In the genomic region with DNA sequence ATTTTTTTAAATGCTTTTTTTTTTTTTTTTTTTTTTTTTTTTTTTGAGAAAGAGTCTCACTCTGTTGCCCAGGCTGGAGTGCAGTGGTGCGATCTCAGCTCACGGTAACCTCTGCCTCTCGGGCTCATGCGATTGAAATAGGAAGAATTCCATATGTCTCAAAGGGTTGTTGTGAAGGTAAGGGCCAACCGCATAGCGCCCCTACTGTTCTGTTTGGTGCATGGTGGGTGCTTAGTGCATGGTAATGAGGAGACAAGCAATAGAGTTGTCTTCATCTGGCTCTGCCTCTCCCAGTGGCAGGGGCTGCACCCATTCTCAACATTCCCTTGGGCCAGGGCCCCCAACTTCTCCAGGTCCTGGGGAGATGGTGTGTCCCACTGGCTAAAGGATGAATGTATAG, we compare ENCODE assay signal across 8 cellular contexts.
DNase-seq lines count a peak whose midpoint lies in the region; ATAC-seq and TF ChIP-seq lines count a peak whose summit lies in the region.

No MANE protein-coding gene starts in this region.

- no peaks in the 10 kb centered on the region for H3K27me3 ChIP-seq in GM23338 (ENCODE audit: insufficient read depth)

- no peaks in the 10 kb centered on the region for H3K9me2 ChIP-seq in GM23338 (ENCODE audit: insufficient read depth)

- H3K27me3 Mint-ChIP-seq in GM23338 (ENCODE audit: insufficient read depth, low read depth, poor library complexity) = no peaks in the 10 kb centered on the region
- peaks cover 24 to 30% of the 10 kb centered on the region in 2 donors for H3K27me3 Mint-ChIP-seq in stimulated activated naive B cell treated with anti-CD40 and anti-IgM and Interleukin-4, amounts not matched to agents 10 μg/mL and 1 μg/mL and 100 μg/mL, for 72 hours

- no peak overlapping the region for H3K27ac Mint-ChIP-seq in GM23338
- no peak overlapping the region for H3K27ac Mint-ChIP-seq in stimulated activated naive B cell treated with anti-CD40 and anti-IgM and Interleukin-4, amounts not matched to agents 10 μg/mL and 1 μg/mL and 100 μg/mL, for 72 hours

- no peak overlapping the region for H3K4me3 ChIP-seq in GM23338

- TF ChIP-seq CTCF in GM23338 (conservative IDR thresholded peaks at IDR 0.05; ENCODE audit: low read depth in 2 of 2) = peak; percentile 68 to 82

- H2AFZ ChIP-seq in GM23338 = no peak overlapping the region

- H3K4me1 ChIP-seq in GM23338 (ENCODE audit: insufficient read depth) = no peaks in the 10 kb centered on the region; the same call in 1 of the 2 replicates

- H3K4me3 Mint-ChIP-seq in GM23338 = no peak overlapping the region
- H3K4me3 Mint-ChIP-seq in stimulated activated naive B cell treated with anti-CD40 and anti-IgM and Interleukin-4, amounts not matched to agents 10 μg/mL and 1 μg/mL and 100 μg/mL, for 72 hours = no peak overlapping the region

- peak; percentile 88 for ATAC-seq in GM23338
- peak; percentile 81 to 87 for ATAC-seq in stimulated activated naive B cell treated with anti-CD40 and anti-IgM and Interleukin-4, amounts not matched to agents 10 μg/mL and 1 μg/mL and 100 μg/mL, for 72 hours (replicated peaks)

- no peaks in the 10 kb centered on the region for H3K79me2 ChIP-seq in GM23338 (replicated peaks; ENCODE audit: insufficient read depth)

- H3K27ac ChIP-seq in GM23338 (ENCODE audit: low read depth) = no peak overlapping the region

- peaks cover 49% of the 10 kb centered on the region for H3K4me1 Mint-ChIP-seq in GM23338
- peaks cover 0 to 6% of the 10 kb centered on the region in 2 donors for H3K4me1 Mint-ChIP-seq in stimulated activated naive B cell treated with anti-CD40 and anti-IgM and Interleukin-4, amounts not matched to agents 10 μg/mL and 1 μg/mL and 100 μg/mL, for 72 hours

- H3K36me3 ChIP-seq in GM23338 (ENCODE audit: insufficient read depth) = no peaks in the 10 kb centered on the region

- no peaks in the 10 kb centered on the region for H4K20me1 ChIP-seq in GM23338 (replicated peaks; ENCODE audit: insufficient read depth)

- H3K36me3 Mint-ChIP-seq in GM23338 (ENCODE audit: low read depth) = no peaks in the 10 kb centered on the region
- H3K36me3 Mint-ChIP-seq in stimulated activated naive B cell treated with anti-CD40 and anti-IgM and Interleukin-4, amounts not matched to agents 10 μg/mL and 1 μg/mL and 100 μg/mL, for 72 hours = no peaks in the 10 kb centered on the region

- no peaks in the 10 kb centered on the region for H3F3A ChIP-seq in GM23338 (replicated peaks; ENCODE audit: low read depth)

- DNase-seq in DMS 273 treated with DMSO at 0.1 percent for 48 hours (lab: John Stamatoyannopoulos, UW) (peak; percentile 18), GM23338 (ENCODE audit: low spot score) (peak; percentile 89), NCI-H69 (lab: John Stamatoyannopoulos, UW) (peak; percentile 24), germinal center (ENCODE audit: low spot score) (peak; percentile 75), NCI-H2171 (lab: John Stamatoyannopoulos, UW) (no peak), NCI-H345 treated with DMSO at 0.1 percent for 48 hours (lab: John Stamatoyannopoulos, UW; ENCODE audit: unreplicated experiment) (no peak)
- peak; percentile 7 for DNase-seq in activated CD8-positive, alpha-beta memory T cell treated with anti-CD3 and anti-CD28 coated beads, Interleukin-2, amount 50 U/mL, for 1 hour (ENCODE audit: extremely low read depth)
- DNase-seq in stimulated activated naive B cell treated with anti-CD40 and anti-IgM and Interleukin-4, amounts not matched to agents 10 μg/mL and 1 μg/mL and 100 μg/mL, for 72 hours = no peak

- no peak overlapping the region for H3K4me2 ChIP-seq in GM23338

- H3K9me3 Mint-ChIP-seq in GM23338 = no peaks in the 10 kb centered on the region
- no peaks in the 10 kb centered on the region for H3K9me3 Mint-ChIP-seq in stimulated activated naive B cell treated with anti-CD40 and anti-IgM and Interleukin-4, amounts not matched to agents 10 μg/mL and 1 μg/mL and 100 μg/mL, for 72 hours

TF ChIP-seq in GM23338, 12 proteins besides CTCF, POLR2A, EP300 and RAD21:
- TF ChIP-seq, protein P1, sequence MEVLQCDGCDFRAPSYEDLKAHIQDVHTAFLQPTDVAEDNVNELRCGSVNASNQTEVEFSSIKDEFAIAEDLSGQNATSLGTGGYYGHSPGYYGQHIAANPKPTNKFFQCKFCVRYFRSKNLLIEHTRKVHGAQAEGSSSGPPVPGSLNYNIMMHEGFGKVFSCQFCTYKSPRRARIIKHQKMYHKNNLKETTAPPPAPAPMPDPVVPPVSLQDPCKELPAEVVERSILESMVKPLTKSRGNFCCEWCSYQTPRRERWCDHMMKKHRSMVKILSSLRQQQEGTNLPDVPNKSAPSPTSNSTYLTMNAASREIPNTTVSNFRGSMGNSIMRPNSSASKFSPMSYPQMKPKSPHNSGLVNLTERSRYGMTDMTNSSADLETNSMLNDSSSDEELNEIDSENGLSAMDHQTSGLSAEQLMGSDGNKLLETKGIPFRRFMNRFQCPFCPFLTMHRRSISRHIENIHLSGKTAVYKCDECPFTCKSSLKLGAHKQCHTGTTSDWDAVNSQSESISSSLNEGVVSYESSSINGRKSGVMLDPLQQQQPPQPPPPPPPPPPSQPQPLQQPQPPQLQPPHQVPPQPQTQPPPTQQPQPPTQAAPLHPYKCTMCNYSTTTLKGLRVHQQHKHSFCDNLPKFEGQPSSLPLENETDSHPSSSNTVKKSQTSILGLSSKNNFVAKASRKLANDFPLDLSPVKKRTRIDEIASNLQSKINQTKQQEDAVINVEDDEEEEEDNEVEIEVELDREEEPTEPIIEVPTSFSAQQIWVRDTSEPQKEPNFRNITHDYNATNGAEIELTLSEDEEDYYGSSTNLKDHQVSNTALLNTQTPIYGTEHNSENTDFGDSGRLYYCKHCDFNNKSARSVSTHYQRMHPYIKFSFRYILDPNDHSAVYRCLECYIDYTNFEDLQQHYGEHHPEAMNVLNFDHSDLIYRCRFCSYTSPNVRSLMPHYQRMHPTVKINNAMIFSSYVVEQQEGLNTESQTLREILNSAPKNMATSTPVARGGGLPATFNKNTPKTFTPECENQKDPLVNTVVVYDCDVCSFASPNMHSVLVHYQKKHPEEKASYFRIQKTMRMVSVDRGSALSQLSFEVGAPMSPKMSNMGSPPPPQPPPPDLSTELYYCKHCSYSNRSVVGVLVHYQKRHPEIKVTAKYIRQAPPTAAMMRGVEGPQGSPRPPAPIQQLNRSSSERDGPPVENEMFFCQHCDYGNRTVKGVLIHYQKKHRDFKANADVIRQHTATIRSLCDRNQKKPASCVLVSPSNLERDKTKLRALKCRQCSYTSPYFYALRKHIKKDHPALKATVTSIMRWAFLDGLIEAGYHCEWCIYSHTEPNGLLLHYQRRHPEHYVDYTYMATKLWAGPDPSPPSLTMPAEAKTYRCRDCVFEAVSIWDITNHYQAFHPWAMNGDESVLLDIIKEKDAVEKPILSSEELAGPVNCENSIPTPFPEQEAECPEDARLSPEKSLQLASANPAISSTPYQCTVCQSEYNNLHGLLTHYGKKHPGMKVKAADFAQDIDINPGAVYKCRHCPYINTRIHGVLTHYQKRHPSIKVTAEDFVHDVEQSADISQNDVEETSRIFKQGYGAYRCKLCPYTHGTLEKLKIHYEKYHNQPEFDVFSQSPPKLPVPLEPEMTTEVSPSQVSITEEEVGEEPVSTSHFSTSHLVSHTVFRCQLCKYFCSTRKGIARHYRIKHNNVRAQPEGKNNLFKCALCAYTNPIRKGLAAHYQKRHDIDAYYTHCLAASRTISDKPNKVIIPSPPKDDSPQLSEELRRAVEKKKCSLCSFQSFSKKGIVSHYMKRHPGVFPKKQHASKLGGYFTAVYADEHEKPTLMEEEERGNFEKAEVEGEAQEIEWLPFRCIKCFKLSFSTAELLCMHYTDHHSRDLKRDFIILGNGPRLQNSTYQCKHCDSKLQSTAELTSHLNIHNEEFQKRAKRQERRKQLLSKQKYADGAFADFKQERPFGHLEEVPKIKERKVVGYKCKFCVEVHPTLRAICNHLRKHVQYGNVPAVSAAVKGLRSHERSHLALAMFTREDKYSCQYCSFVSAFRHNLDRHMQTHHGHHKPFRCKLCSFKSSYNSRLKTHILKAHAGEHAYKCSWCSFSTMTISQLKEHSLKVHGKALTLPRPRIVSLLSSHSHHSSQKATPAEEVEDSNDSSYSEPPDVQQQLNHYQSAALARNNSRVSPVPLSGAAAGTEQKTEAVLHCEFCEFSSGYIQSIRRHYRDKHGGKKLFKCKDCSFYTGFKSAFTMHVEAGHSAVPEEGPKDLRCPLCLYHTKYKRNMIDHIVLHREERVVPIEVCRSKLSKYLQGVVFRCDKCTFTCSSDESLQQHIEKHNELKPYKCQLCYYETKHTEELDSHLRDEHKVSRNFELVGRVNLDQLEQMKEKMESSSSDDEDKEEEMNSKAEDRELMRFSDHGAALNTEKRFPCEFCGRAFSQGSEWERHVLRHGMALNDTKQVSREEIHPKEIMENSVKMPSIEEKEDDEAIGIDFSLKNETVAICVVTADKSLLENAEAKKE (CRISPR knock-in tag; IDR thresholded peaks at IDR 0.05) = peak; percentile 49; the same call in 1 of the 2 replicates
- TF ChIP-seq EZH2phosphoT487 (IDR thresholded peaks at IDR 0.05; ENCODE audit: unreplicated experiment) = no peak

Comparison
In these comparisons a context has a peak if more than half of its experiments do, and no peak if none do; other contexts are left out.
1. DNase-seq: peak in DMS 273 treated with DMSO at 0.1 percent for 48 hours (single experiment), GM23338 (single experiment), NCI-H69 (single experiment), activated CD8-positive, alpha-beta memory T cell treated with anti-CD3 and anti-CD28 coated beads, Interleukin-2, amount 50 U/mL, for 1 hour (single experiment) and germinal center (single experiment); none in stimulated activated naive B cell treated with anti-CD40 and anti-IgM and Interleukin-4, amounts not matched to agents 10 μg/mL and 1 μg/mL and 100 μg/mL, for 72 hours (single experiment), NCI-H2171 (single experiment) and NCI-H345 treated with DMSO at 0.1 percent for 48 hours (single experiment).